Comparison of ENCODE assay signal across 9 cellular contexts in genomic region chr4:168923526-168924194, GRCh38.
A peak's percentile ranks its signal among the peaks of the same experiment; 100 is the strongest.
DNase-seq lines count a peak whose midpoint lies in the region; ATAC-seq and TF ChIP-seq lines count a peak whose summit lies in the region.
"Had no signal": no experiment of that assay in that cellular context is flagged by ENCODE, and none has a peak within 500 bp of the region (broad histone marks: within the 10 kb centered on the region; RNA-seq: fewer than 3 reads in every experiment).

No MANE protein-coding gene starts in this region.

- CTCF ChIA-PET in PC-9 (lab: Charles Lee): interaction anchor here (1.5 kb wide), 1 partner anchor 643 kb away, joined by 5 read pairs; no protein-coding TSS in a partner anchor

- no peaks in the 10 kb centered on the region for H3K27me3 ChIP-seq in Karpas-422 (ENCODE audit: low read length)
- no peaks in the 10 kb centered on the region for H3K27me3 ChIP-seq in PC-9 (ENCODE audit: insufficient read depth, low read depth)
- no peaks in the 10 kb centered on the region for H3K27me3 ChIP-seq in uterus

- H3K36me3 ChIP-seq in Karpas-422 (ENCODE audit: insufficient read depth, low read length) (no peaks in the 10 kb centered on the region), PC-9 (ENCODE audit: low read depth) (no peaks in the 10 kb centered on the region), uterus (no peaks in the 10 kb centered on the region)

- TF ChIP-seq CTCF in PC-9 (conservative IDR thresholded peaks at IDR 0.05) (peak; percentile 73), foreskin fibroblast (IDR thresholded peaks at IDR 0.05; ENCODE audit: low read depth, low read length) (peak; percentile 66), uterus (IDR thresholded peaks at IDR 0.05) (peak; percentile 59 to 76 (median 71))

- peak; percentile 64 for ATAC-seq in GM21786 (IDR thresholded peaks at IDR 0.05; ENCODE audit: unreplicated experiment)

- H3K4me1 ChIP-seq in Karpas-422 (ENCODE audit: low read length): no peaks in the 10 kb centered on the region
- H3K4me1 ChIP-seq in PC-9 (replicated peaks; ENCODE audit: insufficient read depth): no peaks in the 10 kb centered on the region
- peaks cover 3 to 4% of the 10 kb centered on the region in 2 donors for H3K4me1 ChIP-seq in uterus

- H4K20me1 ChIP-seq in Karpas-422 (ENCODE audit: insufficient read depth, low read depth, low read length): no peaks in the 10 kb centered on the region
- H4K20me1 ChIP-seq in PC-9 (ENCODE audit: insufficient read depth): no peaks in the 10 kb centered on the region

- H3K9me3 ChIP-seq in Karpas-422 (ENCODE audit: low read length) (no peaks in the 10 kb centered on the region), PC-9 (ENCODE audit: insufficient read depth, low read depth) (no peaks in the 10 kb centered on the region), uterus (no peaks in the 10 kb centered on the region)

- H2AFZ ChIP-seq in Karpas-422 (ENCODE audit: low read length) (no peak overlapping the region), PC-9 (no peak overlapping the region)

- BruUV-seq in PC-9 (replicated peaks; lab: Mats Ljungman, UMichigan): no TSS peak

- H3K9me2 ChIP-seq in Karpas-422 (replicated peaks; ENCODE audit: insufficient read depth, low read length): no peaks in the 10 kb centered on the region
- no peaks in the 10 kb centered on the region for H3K9me2 ChIP-seq in PC-9 (ENCODE audit: insufficient read depth)

- H3K4me3 ChIP-seq in Karpas-422 (ENCODE audit: low read length) (no peak overlapping the region), PC-9 (no peak overlapping the region), foreskin fibroblast (ENCODE audit: low read depth in 1 of 2, low read length in 2 of 2) (no peak overlapping the region), uterus (no peak overlapping the region)

- no peaks in the 10 kb centered on the region for H3F3A ChIP-seq in PC-9 (ENCODE audit: insufficient read depth, low read depth)

- intact Hi-C loops in PC-9 (cut with micrococcal nuclease; ENCODE audit: unreplicated experiment): loop anchor here (1.0 to 5.0 kb wide), 7 partner anchors 82 to 1167 kb away; no protein-coding TSS in a partner anchor
- intact Hi-C loops in uterus (cut with DNase I; ENCODE audit: low total_unique reads): loop anchor here (10.0 kb wide), 1 partner anchor 561 kb away; no protein-coding TSS in a partner anchor

- H3K9ac ChIP-seq in Karpas-422 (ENCODE audit: low read length): no peak overlapping the region

- no peaks in the 10 kb centered on the region for H3K79me2 ChIP-seq in Karpas-422 (ENCODE audit: low read length)
- no peaks in the 10 kb centered on the region for H3K79me2 ChIP-seq in PC-9 (ENCODE audit: low read depth)

- peak; percentile 24 for DNase-seq in DMS79 treated with DMSO at 0.1 percent for 48 hours (lab: John Stamatoyannopoulos, UW)
- peak; percentile 74 for DNase-seq in Karpas-422
- DNase-seq in PC-9: peak; percentile 30 to 39
- peak; percentile 36 to 41 for DNase-seq in activated T-cell treated with anti-CD3 and anti-CD28 coated beads, Interleukin-2, amount 50 U/mL, for 48 hours
- DNase-seq in foreskin fibroblast: peak; percentile 72 to 88
- peak; percentile 11 for DNase-seq in occipital lobe (lab: John Stamatoyannopoulos, UW)
- peak in 1 of 2 donors; percentile 61 for DNase-seq in uterus

- no peak for TF ChIP-seq POLR2A in uterus (IDR thresholded peaks at IDR 0.05)

- H3K4me2 ChIP-seq in Karpas-422 (ENCODE audit: low read depth, low read length, poor library complexity, severe bottlenecking): no peak overlapping the region
- no peak overlapping the region for H3K4me2 ChIP-seq in PC-9

- POLR2A ChIA-PET in PC-9 (lab: Charles Lee; ENCODE audit: unreplicated experiment): interaction anchor here (0.5 to 0.6 kb wide), 2 partner anchors 332 to 690 kb away, joined by 6 to 14 read pairs; no protein-coding TSS in a partner anchor

- no peak overlapping the region for H3K27ac ChIP-seq in Karpas-422 (ENCODE audit: low read length)
- no peak overlapping the region for H3K27ac ChIP-seq in PC-9
- peak overlapping the region in 1 of 2 donors; percentile 38 for H3K27ac ChIP-seq in uterus
- H3K27ac ChIP-seq: epithelial cell of prostate had no signal
